In genomic region chr1:46030876-46031660, GRCh38 we compare ENCODE assay signal across 21 cellular contexts.
A peak's percentile ranks its signal among the peaks of the same experiment; 100 is the strongest.
DNase-seq lines count a peak whose midpoint lies in the region; ATAC-seq and TF ChIP-seq lines count a peak whose summit lies in the region.
"Had no signal": no experiment of that assay in that cellular context is flagged by ENCODE, and none has a peak within 500 bp of the region (broad histone marks: within the 10 kb centered on the region; RNA-seq: fewer than 3 reads in every experiment).

No MANE protein-coding gene starts in this region.

- H3K4me1 Mint-ChIP-seq in activated T-helper 17 cell treated with anti-CD3 and anti-CD28 coated beads, Interleukin-2, amount 50 U/mL, for 72 hours = no peaks in the 10 kb centered on the region
- H3K4me1 Mint-ChIP-seq: activated CD4-positive, alpha-beta memory T cell treated with anti-CD3 and anti-CD28 coated beads, Interleukin-2, amount 10 ng/mL, durations not matched to agents 7 days and 5 days; immature natural killer cell; nephron had no signal

- no peaks in the 10 kb centered on the region for H3K9me3 Mint-ChIP-seq in activated T-helper 17 cell treated with anti-CD3 and anti-CD28 coated beads, Interleukin-2, amount 50 U/mL, for 72 hours
- H3K9me3 Mint-ChIP-seq: activated CD4-positive, alpha-beta memory T cell treated with anti-CD3 and anti-CD28 coated beads, Interleukin-2, amount 10 ng/mL, durations not matched to agents 7 days and 5 days; CD8-positive, alpha-beta T cell; dendritic cell treated with granulocyte-macrophage colony-stimulating factor and Interleukin-4, amounts not matched to agents 40 ng/mL and 50 ng/mL, for 4 days; immature natural killer cell; nephron had no signal

- no peak for TF ChIP-seq CTCF in GM10266 (IDR thresholded peaks at IDR 0.05; ENCODE audit: control insufficient read depth, insufficient read depth, low read depth, missing control alignments)

- no peaks in the 10 kb centered on the region for H3K36me3 Mint-ChIP-seq in activated T-helper 17 cell treated with anti-CD3 and anti-CD28 coated beads, Interleukin-2, amount 50 U/mL, for 72 hours (ENCODE audit: low read depth)
- H3K36me3 Mint-ChIP-seq: immature natural killer cell had no signal

- DNase-seq in D341Med (ENCODE audit: low spot score) = peak; percentile 68
- DNase-seq in GM10266 (ENCODE audit: extremely low spot score) = peak; percentile 2
- DNase-seq in iris pigment epithelial cell (ENCODE audit: low read depth) = peak; percentile 32
- no peak for DNase-seq in NCI-H226
- no peak for DNase-seq in nucleus accumbens (lab: John Stamatoyannopoulos, UW)
- no peak for DNase-seq in mucosa of gallbladder (ENCODE audit: low spot score)
- DNase-seq: activated CD4-positive, alpha-beta memory T cell treated with anti-CD3 and anti-CD28 coated beads, Interleukin-2, amount 10 ng/mL, durations not matched to agents 7 days and 5 days; activated gamma-delta T cell; CD8-positive, alpha-beta T cell; immature natural killer cell; NCI-H1436; NCI-H2107; NCI-H526; RPMI8226; stimulated activated CD4-positive, alpha-beta T cell treated with anti-CD3 and anti-CD28 coated beads, Interleukin-2, amount 100 ng/mL, for 48 hours; stimulated activated naive CD4-positive, alpha-beta T cell had no signal

- H3K27me3 Mint-ChIP-seq in activated T-helper 17 cell treated with anti-CD3 and anti-CD28 coated beads, Interleukin-2, amount 50 U/mL, for 72 hours = no peaks in the 10 kb centered on the region
- H3K27me3 Mint-ChIP-seq: activated CD4-positive, alpha-beta memory T cell treated with anti-CD3 and anti-CD28 coated beads, Interleukin-2, amount 10 ng/mL, durations not matched to agents 7 days and 5 days; dendritic cell treated with granulocyte-macrophage colony-stimulating factor and Interleukin-4, amounts not matched to agents 40 ng/mL and 50 ng/mL, for 4 days had no signal

- no peak overlapping the region for H3K4me3 Mint-ChIP-seq in activated T-helper 17 cell treated with anti-CD3 and anti-CD28 coated beads, Interleukin-2, amount 50 U/mL, for 72 hours
- H3K4me3 Mint-ChIP-seq: activated CD4-positive, alpha-beta memory T cell treated with anti-CD3 and anti-CD28 coated beads, Interleukin-2, amount 10 ng/mL, durations not matched to agents 7 days and 5 days; CD8-positive, alpha-beta T cell; dendritic cell treated with granulocyte-macrophage colony-stimulating factor and Interleukin-4, amounts not matched to agents 40 ng/mL and 50 ng/mL, for 4 days; immature natural killer cell; nephron had no signal

- H3K27ac Mint-ChIP-seq in activated T-helper 17 cell treated with anti-CD3 and anti-CD28 coated beads, Interleukin-2, amount 50 U/mL, for 72 hours = no peak overlapping the region
- H3K27ac Mint-ChIP-seq: activated CD4-positive, alpha-beta memory T cell treated with anti-CD3 and anti-CD28 coated beads, Interleukin-2, amount 10 ng/mL, durations not matched to agents 7 days and 5 days; CD8-positive, alpha-beta T cell; dendritic cell treated with granulocyte-macrophage colony-stimulating factor and Interleukin-4, amounts not matched to agents 40 ng/mL and 50 ng/mL, for 4 days; immature natural killer cell; nephron had no signal

- ATAC-seq in activated T-helper 17 cell treated with anti-CD3 and anti-CD28 coated beads, Interleukin-2, amount 50 U/mL, for 72 hours (replicated peaks) = peak; percentile 49
- no peak for ATAC-seq in GM18868 (IDR thresholded peaks at IDR 0.05; ENCODE audit: unreplicated experiment)
- ATAC-seq: activated CD4-positive, CD25-positive, alpha-beta regulatory T cell treated with anti-CD3 and anti-CD28 coated beads, Interleukin-2, amount 50 U/mL, for 24 hours; CD8-positive, alpha-beta T cell had no signal

Comparison
In these comparisons a context has a peak if more than half of its experiments do, and no peak if none do; other contexts are left out.
1. DNase-seq: peak in D341Med (single experiment), GM10266 (single experiment) and iris pigment epithelial cell (single experiment); none in NCI-H226 (single experiment), nucleus accumbens (0 of 56) and mucosa of gallbladder (single experiment).